Comparison of ENCODE assay signal across 1 cellular context in genomic region chr2:37231251-37232130, GRCh38.
TF ChIP-seq lines count a peak whose summit lies in the region.

Gene CEBPZ (minus strand): TSS chr2:37231596. CDS start chr2:37231567, 29 bp downstream.
Gene NDUFAF7 (plus strand): TSS chr2:37231658. CDS start chr2:37231706, 48 bp downstream.

TF ChIP-seq in HepG2, 621 proteins besides CTCF, POLR2A, EP300 and RAD21 (continued from another document and continues in another):
- TF ChIP-seq ZNF704 (CRISPR knock-in tag; IDR thresholded peaks at IDR 0.05; ENCODE audit: borderline replicate concordance), result peak; percentile 90
- TF ChIP-seq STAG1 (CRISPR knock-in tag; IDR thresholded peaks at IDR 0.05), result no peak
- peak; percentile 60 for TF ChIP-seq PATZ1 (CRISPR knock-in tag; IDR thresholded peaks at IDR 0.05)
- peak; percentile 78 for TF ChIP-seq TMF1 (CRISPR knock-in tag; IDR thresholded peaks at IDR 0.05; ENCODE audit: low read depth)
- TF ChIP-seq HDAC2 (CRISPR knock-in tag; IDR thresholded peaks at IDR 0.05), result peak; percentile 73; the same call in 1 of the 2 replicates
- no peak for TF ChIP-seq SMARCE1 (IDR thresholded peaks at IDR 0.05; ENCODE audit: borderline replicate concordance)
- TF ChIP-seq HOXA3 (CRISPR knock-in tag; IDR thresholded peaks at IDR 0.05), result peak; percentile 99
- TF ChIP-seq BRCA1 (CRISPR knock-in tag; IDR thresholded peaks at IDR 0.05), result peak; percentile 71; the same call in 1 of the 2 replicates
- TF ChIP-seq NFATC3 (CRISPR knock-in tag; IDR thresholded peaks at IDR 0.05), result peak; percentile 82
- peak; percentile 92; the same call in 1 of the 2 replicates for TF ChIP-seq NFKB2 (CRISPR knock-in tag; IDR thresholded peaks at IDR 0.05; ENCODE audit: borderline replicate concordance)
- TF ChIP-seq SIN3B (IDR thresholded peaks at IDR 0.05; ENCODE audit: low read length), result peak; percentile 74; the same call in 1 of the 2 replicates
- TF ChIP-seq KDM2A (CRISPR knock-in tag; IDR thresholded peaks at IDR 0.05; ENCODE audit: borderline replicate concordance, low read depth), result peak; percentile 98
- TF ChIP-seq FLYWCH1 (CRISPR knock-in tag; IDR thresholded peaks at IDR 0.05), result no peak
- peak; percentile 88 for TF ChIP-seq MIXL1 (CRISPR knock-in tag; IDR thresholded peaks at IDR 0.05)
- TF ChIP-seq DDIT3 (CRISPR knock-in tag; IDR thresholded peaks at IDR 0.05), result no peak
- TF ChIP-seq NFE2 (CRISPR knock-in tag; IDR thresholded peaks at IDR 0.05), result no peak
- TF ChIP-seq ZBTB43 (CRISPR knock-in tag; conservative IDR thresholded peaks at IDR 0.05), result no peak
- peak; percentile 92; the same call in 1 of the 2 replicates for TF ChIP-seq ZMAT5 (CRISPR knock-in tag; IDR thresholded peaks at IDR 0.05; ENCODE audit: borderline replicate concordance, low read depth)
- no peak for TF ChIP-seq ZNF652 (CRISPR knock-in tag; IDR thresholded peaks at IDR 0.05; ENCODE audit: borderline replicate concordance, low read depth)
- TF ChIP-seq SNAI1 (CRISPR knock-in tag; IDR thresholded peaks at IDR 0.05; ENCODE audit: borderline replicate concordance), result peak; percentile 95
- peak; percentile 76; the same call in 1 of the 2 replicates for TF ChIP-seq ZBTB34 (CRISPR knock-in tag; IDR thresholded peaks at IDR 0.05)
- TF ChIP-seq ZNF619 (CRISPR knock-in tag; IDR thresholded peaks at IDR 0.05), result peak; percentile 92
- TF ChIP-seq SP5 (CRISPR knock-in tag; IDR thresholded peaks at IDR 0.05; ENCODE audit: borderline replicate concordance, low read depth), result no peak
- TF ChIP-seq HDAC6 (IDR thresholded peaks at IDR 0.05; ENCODE audit: low read depth, low read length), result no peak
- TF ChIP-seq MLLT10 (CRISPR knock-in tag; IDR thresholded peaks at IDR 0.05), result 0 out of 2 replicates have a peak, but pooled peaks have one; percentile 20
- TF ChIP-seq FOXK2 (IDR thresholded peaks at IDR 0.05), result no peak
- no peak for TF ChIP-seq FOXO4 (CRISPR knock-in tag; conservative IDR thresholded peaks at IDR 0.05)
- peak; percentile 85; the same call in 1 of the 3 replicates for TF ChIP-seq MXI1 (IDR thresholded peaks at IDR 0.05; ENCODE audit: borderline replicate concordance, low read depth, low read length)
- no peak for TF ChIP-seq ATF5 (CRISPR knock-in tag; IDR thresholded peaks at IDR 0.05; ENCODE audit: low read depth)
- TF ChIP-seq ZNF891 (CRISPR knock-in tag; IDR thresholded peaks at IDR 0.05), result peak; percentile 96
- TF ChIP-seq ZXDC (CRISPR knock-in tag; IDR thresholded peaks at IDR 0.05), result peak; percentile 96
- TF ChIP-seq MED8 (CRISPR knock-in tag; IDR thresholded peaks at IDR 0.05; ENCODE audit: insufficient replicate concordance), result peak; percentile 73
- peak; percentile 92 for TF ChIP-seq SALL1 (CRISPR knock-in tag; IDR thresholded peaks at IDR 0.05)
- no peak; the same call in 1 of the 2 replicates for TF ChIP-seq HBP1 (CRISPR knock-in tag; IDR thresholded peaks at IDR 0.05; ENCODE audit: low read depth)
- TF ChIP-seq ZNF235 (CRISPR knock-in tag; IDR thresholded peaks at IDR 0.05; ENCODE audit: borderline replicate concordance), result peak; percentile 94; the same call in 1 of the 2 replicates
- no peak for TF ChIP-seq TEAD2 (CRISPR knock-in tag; IDR thresholded peaks at IDR 0.05)
- peak; percentile 54 for TF ChIP-seq GTF2F1 (IDR thresholded peaks at IDR 0.05; ENCODE audit: low read length)
- peak; percentile 76; the same call in 1 of the 2 replicates for TF ChIP-seq ZNF800 (CRISPR knock-in tag; IDR thresholded peaks at IDR 0.05)
